ENCODE assay signal across 14 cellular contexts in the genomic region with DNA sequence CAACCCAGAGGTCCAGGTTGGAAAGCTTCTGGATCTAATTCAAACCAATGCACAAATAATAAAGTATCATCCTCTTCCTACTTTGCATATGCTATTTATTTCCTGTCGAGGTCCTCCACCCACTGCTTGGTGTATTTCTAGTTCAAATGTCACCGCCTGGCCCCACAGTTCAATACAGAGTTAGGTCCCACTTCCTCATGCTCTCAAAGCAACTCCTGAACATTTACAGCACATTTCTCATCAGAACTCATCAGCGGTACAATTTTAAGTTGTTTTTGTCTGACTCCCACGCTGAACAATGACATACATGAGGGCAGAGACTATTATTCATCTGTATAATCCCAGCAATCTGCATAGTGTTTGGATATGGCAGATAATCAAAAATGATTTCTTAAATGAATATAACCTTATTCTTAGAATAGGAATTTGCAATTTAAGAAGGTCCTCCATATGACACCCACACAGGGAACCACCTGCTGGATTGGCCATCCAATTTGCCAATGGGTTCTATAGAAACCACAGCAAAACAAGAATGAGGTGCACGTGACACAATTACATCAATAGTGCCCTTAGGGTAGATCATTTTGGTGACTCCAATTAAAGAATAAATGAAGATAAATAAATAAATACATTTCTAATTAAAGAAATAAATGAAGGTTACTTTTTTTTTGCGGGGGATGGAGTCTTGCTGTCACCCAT. TPM values are rescaled to one million over a fixed set of nuclear protein-coding genes. Genes with fewer than 3 reads are reported as not detected.
A peak's percentile ranks its signal among the peaks of the same experiment; 100 is the strongest.
DNase-seq lines count a peak whose midpoint lies in the region; ATAC-seq and TF ChIP-seq lines count a peak whose summit lies in the region.
"Had no signal": no experiment of that assay in that cellular context is flagged by ENCODE, and none has a peak within 500 bp of the region (broad histone marks: within the 10 kb centered on the region; RNA-seq: fewer than 3 reads in every experiment).

No MANE protein-coding gene starts in this region.

- H3K4me2 ChIP-seq in SU-DHL-6 (ENCODE audit: low read depth, low read length, poor library complexity, severe bottlenecking) = no peak overlapping the region

- H3K36me3 ChIP-seq in SU-DHL-6 (ENCODE audit: low read length) = peaks cover 10% of the 10 kb centered on the region; the same call in 1 of the 2 replicates

- H4K20me1 ChIP-seq in SU-DHL-6 (ENCODE audit: low read depth, low read length) = no peaks in the 10 kb centered on the region
- H4K20me1 ChIP-seq: BLaER1 treated with 17β-estradiol and CSF1 and Interleukin-3, amounts not matched to agents 10 nM and 100 nM had no signal

- H3K4me1 Mint-ChIP-seq in effector memory CD8-positive, alpha-beta T cell (ENCODE audit: low read depth in 2 of 2) = peaks cover 5 to 7% of the 10 kb centered on the region in 2 donors
- H3K4me1 Mint-ChIP-seq in HFFc6 (ENCODE audit: low read depth) = peaks cover 6% of the 10 kb centered on the region; the same call in 1 of the 2 replicates

- no peak overlapping the region for H3K4me3 Mint-ChIP-seq in effector memory CD8-positive, alpha-beta T cell
- no peak overlapping the region for H3K4me3 Mint-ChIP-seq in HFFc6
- H3K4me3 Mint-ChIP-seq: dendritic cell treated with granulocyte-macrophage colony-stimulating factor and Interleukin-4, amounts not matched to agents 40 ng/mL and 50 ng/mL, for 4 days had no signal

- H3K9me3 ChIP-seq in SU-DHL-6 (ENCODE audit: insufficient read depth, low read length) = no peaks in the 10 kb centered on the region
- H3K9me3 ChIP-seq: BLaER1 treated with 17β-estradiol and CSF1 and Interleukin-3, amounts not matched to agents 10 nM and 100 nM had no signal

- peaks cover 14% of the 10 kb centered on the region; the same call in 1 of the 2 replicates for H3F3A ChIP-seq in SU-DHL-6 (ENCODE audit: insufficient read depth)

- no peaks in the 10 kb centered on the region for H3K27me3 ChIP-seq in SU-DHL-6 (ENCODE audit: low read length)
- H3K27me3 ChIP-seq: BLaER1 treated with 17β-estradiol and CSF1 and Interleukin-3, amounts not matched to agents 10 nM and 100 nM had no signal

- peak; percentile 19 for ATAC-seq in effector memory CD8-positive, alpha-beta T cell (replicated peaks)
- ATAC-seq: left colon had no signal

- peak overlapping the region in 1 of 2 donors; percentile 24 for H3K27ac Mint-ChIP-seq in effector memory CD8-positive, alpha-beta T cell
- no peak overlapping the region for H3K27ac Mint-ChIP-seq in HFFc6
- H3K27ac Mint-ChIP-seq: dendritic cell treated with granulocyte-macrophage colony-stimulating factor and Interleukin-4, amounts not matched to agents 40 ng/mL and 50 ng/mL, for 4 days had no signal

- H3K27ac ChIP-seq in SU-DHL-6 (ENCODE audit: low read depth, low read length) = peak overlapping the region; percentile 29; the same call in 1 of the 2 replicates

- DNase-seq in stimulated activated CD4-positive, alpha-beta T cell treated with anti-CD3 and anti-CD28 coated beads, TNF-alpha, amount 100 ng/mL, for 24 hours (ENCODE audit: low read depth in 3 of 3) = peak in 2 of 3 experiments; percentile 3 to 12
- no peak for DNase-seq in stimulated activated CD4-positive, alpha-beta T cell treated with anti-CD3 and anti-CD28 coated beads, Interleukin-15, amount 100 ng/mL, for 24 hours
- DNase-seq in effector memory CD8-positive, alpha-beta T cell = no peak
- DNase-seq in NCI-H2081 treated with DMSO at 0.1 percent for 48 hours (lab: John Stamatoyannopoulos, UW) (no peak), HFFc6 (no peak), AG08396 (ENCODE audit: low spot score) (no peak)
- no peak for DNase-seq in central memory CD4-positive, alpha-beta T cell
- DNase-seq: left colon; NCI-H1694; NK-92 treated with Interleukin-12 subunit alpha and Interleukin-12 subunit beta, amount 100 ng/mL, for 24 hours; T-helper 9 cell had no signal

- no peaks in the 10 kb centered on the region for H3K9me3 Mint-ChIP-seq in effector memory CD8-positive, alpha-beta T cell
- no peaks in the 10 kb centered on the region for H3K9me3 Mint-ChIP-seq in HFFc6
- H3K9me3 Mint-ChIP-seq: dendritic cell treated with granulocyte-macrophage colony-stimulating factor and Interleukin-4, amounts not matched to agents 40 ng/mL and 50 ng/mL, for 4 days had no signal

- H3K9ac ChIP-seq in SU-DHL-6 (ENCODE audit: low read length) = no peak overlapping the region

- no peaks in the 10 kb centered on the region for H3K79me2 ChIP-seq in SU-DHL-6 (ENCODE audit: insufficient read depth, low read length)

- TF ChIP-seq CTCF in SU-DHL-6 (IDR thresholded peaks at IDR 0.05; ENCODE audit: insufficient read depth, low read length, poor library complexity, severe bottlenecking) (no peak), HFFc6 (IDR thresholded peaks at IDR 0.05) (no peak)

- no peak overlapping the region for H3K4me3 ChIP-seq in SU-DHL-6 (ENCODE audit: insufficient read depth, low read length, poor library complexity, severe bottlenecking)
- H3K4me3 ChIP-seq: BLaER1 treated with 17β-estradiol and CSF1 and Interleukin-3, amounts not matched to agents 10 nM and 100 nM had no signal

- H2AFZ ChIP-seq in SU-DHL-6 (ENCODE audit: low read depth, low read length, severe bottlenecking) = no peak overlapping the region

- peaks cover 3% of the 10 kb centered on the region for H3K36me3 Mint-ChIP-seq in effector memory CD8-positive, alpha-beta T cell (ENCODE audit: insufficient read depth)
- no peaks in the 10 kb centered on the region; the same call in none of the 2 replicates for H3K36me3 Mint-ChIP-seq in HFFc6 (ENCODE audit: low read depth)

- no peaks in the 10 kb centered on the region for H3K27me3 Mint-ChIP-seq in effector memory CD8-positive, alpha-beta T cell
- H3K27me3 Mint-ChIP-seq in HFFc6 (ENCODE audit: insufficient read depth) = no peaks in the 10 kb centered on the region
- H3K27me3 Mint-ChIP-seq: dendritic cell treated with granulocyte-macrophage colony-stimulating factor and Interleukin-4, amounts not matched to agents 40 ng/mL and 50 ng/mL, for 4 days had no signal

- no peaks in the 10 kb centered on the region for H3K9me2 ChIP-seq in SU-DHL-6 (replicated peaks; ENCODE audit: insufficient read depth, low read length)

RNA-seq across cellular contexts. Expression of a gene that starts 54.3 kb away (rescaled TPM):
- total RNA-seq in HFFc6 (2021; fragmentation: NEBNext Ultra II Directional; extraction: Animal tissue kit (Norgen Biotek cat#: 25700)) = 10 to 100 TPM; 23.5 to 25.5 (median 24.6) TPM

Comparison
In these comparisons a context has a peak if more than half of its experiments do, and no peak if none do; other contexts are left out.
1. DNase-seq: peak in stimulated activated CD4-positive, alpha-beta T cell treated with anti-CD3 and anti-CD28 coated beads, TNF-alpha, amount 100 ng/mL, for 24 hours (2 of 3); none in stimulated activated CD4-positive, alpha-beta T cell treated with anti-CD3 and anti-CD28 coated beads, Interleukin-15, amount 100 ng/mL, for 24 hours (single experiment), effector memory CD8-positive, alpha-beta T cell (0 of 3), NCI-H2081 treated with DMSO at 0.1 percent for 48 hours (single experiment), HFFc6 (single experiment), central memory CD4-positive, alpha-beta T cell (single experiment) and AG08396 (single experiment).